30 cellular contexts compared by ENCODE assay signal in the genomic region with DNA sequence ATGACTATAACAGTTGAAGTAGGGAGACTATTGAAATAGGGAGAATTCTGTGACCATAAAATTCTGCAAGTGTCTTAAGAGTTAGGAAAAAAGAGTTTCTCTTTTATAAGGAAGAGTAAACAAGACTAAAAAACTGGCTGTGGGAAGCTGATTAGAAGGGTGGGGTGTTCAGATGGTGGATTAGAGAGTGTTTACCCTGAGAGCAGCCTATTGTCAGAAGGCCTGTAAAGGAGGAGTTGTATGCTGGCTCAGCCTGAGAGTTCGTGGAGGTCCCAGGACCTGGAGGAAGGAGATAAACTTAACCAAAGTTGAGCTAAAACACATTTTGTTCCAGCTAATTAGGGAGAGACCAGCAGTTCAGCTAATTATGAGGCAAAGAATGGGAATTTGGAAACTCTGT.
DNase-seq lines count a peak whose midpoint lies in the region; ATAC-seq and TF ChIP-seq lines count a peak whose summit lies in the region.
"Had no signal": no experiment of that assay in that cellular context is flagged by ENCODE, and none has a peak within 500 bp of the region (broad histone marks: within the 10 kb centered on the region; RNA-seq: fewer than 3 reads in every experiment).

No MANE protein-coding gene starts in this region.

- no peak overlapping the region for H3K27ac ChIP-seq in MM.1S (ENCODE audit: low read length)
- H3K27ac ChIP-seq: A549, parathyroid adenoma, PC-9, testis had no signal

- peak overlapping the region; percentile 25 for H3K27ac Mint-ChIP-seq in endothelial cell (ENCODE audit: unreplicated experiment)
- H3K27ac Mint-ChIP-seq: activated CD4-positive, alpha-beta T cell treated with anti-CD3 and anti-CD28 coated beads for 36 hours; activated naive CD4-positive, alpha-beta T cell treated with anti-CD3 and anti-CD28 coated beads, Interleukin-2, amount 10 ng/mL, durations not matched to agents 7 days and 5 days; activated T-helper 17 cell treated with anti-CD3 and anti-CD28 coated beads, Interleukin-2, amount 50 U/mL, for 72 hours; brain; CD4-positive, alpha-beta memory T cell; immature natural killer cell; memory B cell; stimulated activated naive CD8-positive, alpha-beta T cell treated with anti-CD3 and anti-CD28 coated beads, Interleukin-15, Interleukin-2, amounts not matched to agents 100 ng/mL and 50 ng/mL, for 24 hours had no signal

- H3K4me3 Mint-ChIP-seq in endothelial cell (ENCODE audit: unreplicated experiment), result no peak overlapping the region
- H3K4me3 Mint-ChIP-seq: activated CD4-positive, alpha-beta T cell treated with anti-CD3 and anti-CD28 coated beads for 36 hours; activated naive CD4-positive, alpha-beta T cell treated with anti-CD3 and anti-CD28 coated beads, Interleukin-2, amount 10 ng/mL, durations not matched to agents 7 days and 5 days; activated T-helper 17 cell treated with anti-CD3 and anti-CD28 coated beads, Interleukin-2, amount 50 U/mL, for 72 hours; brain; CD4-positive, alpha-beta memory T cell; immature natural killer cell; memory B cell; stimulated activated naive CD8-positive, alpha-beta T cell treated with anti-CD3 and anti-CD28 coated beads, Interleukin-15, Interleukin-2, amounts not matched to agents 100 ng/mL and 50 ng/mL, for 24 hours had no signal

- intact Hi-C loops in left cardiac atrium (cut with DNase I), result no loop called here
- intact Hi-C loops in cardiac septum (cut with DNase I), result no loop called here

- DNase-seq in left cardiac atrium (peak; percentile 27), cardiac septum (ENCODE audit: low spot score) (no peak), OCI-M2 (lab: John Stamatoyannopoulos, UW; ENCODE audit: unreplicated experiment) (peak; percentile 52), endothelial cell (ENCODE audit: low spot score) (no peak), GM20000 (ENCODE audit: low spot score) (no peak), MM.1S (no peak), glomerular visceral epithelial cell (ENCODE audit: extremely low spot score) (no peak)
- DNase-seq: activated CD4-positive, alpha-beta T cell treated with anti-CD3 and anti-CD28 coated beads for 36 hours; activated naive CD4-positive, alpha-beta T cell treated with anti-CD3 and anti-CD28 coated beads, Interleukin-2, amount 10 ng/mL, durations not matched to agents 7 days and 5 days; amniotic stem cell; CD4-positive, alpha-beta memory T cell; cerebellar nuclear complex; DMS 273 treated with DMSO at 0.1 percent for 48 hours; immature natural killer cell; IMR-90; NCI-H187 treated with DMSO at 0.1 percent for 48 hours; NCI-H2171; PC-9; SHP77; stimulated activated CD4-positive, alpha-beta T cell treated with anti-CD3 and anti-CD28 coated beads, Interleukin-1b, Interleukin-23, amount 100 ng/mL, for 48 hours; T-helper 2 cell; testis had no signal

- ATAC-seq in left cardiac atrium (peak in 1 of 2 donors; percentile 68), GM19035 (IDR thresholded peaks at IDR 0.05; ENCODE audit: unreplicated experiment) (no peak)
- ATAC-seq: A549; activated CD4-positive, alpha-beta T cell treated with anti-CD3 and anti-CD28 coated beads for 36 hours; activated T-helper 17 cell treated with anti-CD3 and anti-CD28 coated beads, Interleukin-2, amount 50 U/mL, for 72 hours; GM12878 had no signal

- H3K9me2 ChIP-seq in MM.1S (replicated peaks; ENCODE audit: insufficient read depth, low read length), result no peaks in the 10 kb centered on the region

- H3K36me3 ChIP-seq in MM.1S (replicated peaks; ENCODE audit: insufficient read depth, low read length), result no peaks in the 10 kb centered on the region

- no peaks in the 10 kb centered on the region for H3K36me3 Mint-ChIP-seq in endothelial cell (ENCODE audit: low read depth, unreplicated experiment)
- H3K36me3 Mint-ChIP-seq: activated naive CD4-positive, alpha-beta T cell treated with anti-CD3 and anti-CD28 coated beads, Interleukin-2, amount 10 ng/mL, durations not matched to agents 7 days and 5 days; brain; CD4-positive, alpha-beta memory T cell; immature natural killer cell; memory B cell had no signal

- H2AFZ ChIP-seq in MM.1S (ENCODE audit: low read length), result no peak overlapping the region
- H2AFZ ChIP-seq: parathyroid adenoma, PC-9 had no signal

- no peaks in the 10 kb centered on the region for H3K9me3 Mint-ChIP-seq in endothelial cell (ENCODE audit: unreplicated experiment)
- H3K9me3 Mint-ChIP-seq: activated naive CD4-positive, alpha-beta T cell treated with anti-CD3 and anti-CD28 coated beads, Interleukin-2, amount 10 ng/mL, durations not matched to agents 7 days and 5 days; brain; memory B cell; stimulated activated naive CD8-positive, alpha-beta T cell treated with anti-CD3 and anti-CD28 coated beads, Interleukin-15, Interleukin-2, amounts not matched to agents 100 ng/mL and 50 ng/mL, for 24 hours had no signal

- H3F3A ChIP-seq in MM.1S (ENCODE audit: insufficient read depth, low read length), result no peaks in the 10 kb centered on the region

- no peak overlapping the region for H3K4me3 ChIP-seq in MM.1S (ENCODE audit: low read length)
- H3K4me3 ChIP-seq: A549, GM12878, PC-9, testis had no signal

- H3K27me3 Mint-ChIP-seq in endothelial cell (ENCODE audit: unreplicated experiment), result peaks cover 1% of the 10 kb centered on the region
- H3K27me3 Mint-ChIP-seq: activated CD4-positive, alpha-beta T cell treated with anti-CD3 and anti-CD28 coated beads for 36 hours; activated naive CD4-positive, alpha-beta T cell treated with anti-CD3 and anti-CD28 coated beads, Interleukin-2, amount 10 ng/mL, durations not matched to agents 7 days and 5 days; activated T-helper 17 cell treated with anti-CD3 and anti-CD28 coated beads, Interleukin-2, amount 50 U/mL, for 72 hours; CD4-positive, alpha-beta memory T cell; memory B cell; stimulated activated naive CD8-positive, alpha-beta T cell treated with anti-CD3 and anti-CD28 coated beads, Interleukin-15, Interleukin-2, amounts not matched to agents 100 ng/mL and 50 ng/mL, for 24 hours had no signal

- H3K9me3 ChIP-seq in MM.1S (replicated peaks; ENCODE audit: insufficient read depth, low read length), result no peaks in the 10 kb centered on the region
- H3K9me3 ChIP-seq: A549, testis had no signal

- H3K9ac ChIP-seq in MM.1S (ENCODE audit: low read length), result no peak overlapping the region
- H3K9ac ChIP-seq: parathyroid adenoma had no signal

- TF ChIP-seq CTCF in endothelial cell (IDR thresholded peaks at IDR 0.05; ENCODE audit: unreplicated experiment) (no peak), GM20000 (IDR thresholded peaks at IDR 0.05; ENCODE audit: extremely low read depth, missing control alignments) (no peak), MM.1S (IDR thresholded peaks at IDR 0.05; ENCODE audit: low read length) (no peak)

- no peaks in the 10 kb centered on the region for H3K79me2 ChIP-seq in MM.1S (ENCODE audit: low read length)
- H3K79me2 ChIP-seq: parathyroid adenoma had no signal

- H4K20me1 ChIP-seq in MM.1S (ENCODE audit: insufficient read depth, low read length), result no peaks in the 10 kb centered on the region

- peaks cover 4% of the 10 kb centered on the region for H3K4me1 Mint-ChIP-seq in endothelial cell (ENCODE audit: unreplicated experiment)
- H3K4me1 Mint-ChIP-seq: activated CD4-positive, alpha-beta T cell treated with anti-CD3 and anti-CD28 coated beads for 36 hours; activated naive CD4-positive, alpha-beta T cell treated with anti-CD3 and anti-CD28 coated beads, Interleukin-2, amount 10 ng/mL, durations not matched to agents 7 days and 5 days; activated T-helper 17 cell treated with anti-CD3 and anti-CD28 coated beads, Interleukin-2, amount 50 U/mL, for 72 hours; brain; CD4-positive, alpha-beta memory T cell; immature natural killer cell; memory B cell had no signal

- no peaks in the 10 kb centered on the region for H3K27me3 ChIP-seq in MM.1S (replicated peaks; ENCODE audit: insufficient read depth, low read length)
- H3K27me3 ChIP-seq: testis had no signal

- no peaks in the 10 kb centered on the region for H3K4me1 ChIP-seq in MM.1S (ENCODE audit: low read length)
- H3K4me1 ChIP-seq: A549, parathyroid adenoma, testis had no signal

- no peak overlapping the region for H3K4me2 ChIP-seq in MM.1S (ENCODE audit: low read depth, low read length)
- H3K4me2 ChIP-seq: A549, PC-9 had no signal

Comparison
In these comparisons a context has a peak if more than half of its experiments do, and no peak if none do; other contexts are left out.
1. DNase-seq: peak in left cardiac atrium (single experiment) and OCI-M2 (single experiment); none in cardiac septum (single experiment), endothelial cell (single experiment), GM20000 (single experiment), MM.1S (single experiment) and glomerular visceral epithelial cell (single experiment).